In the genomic region with DNA sequence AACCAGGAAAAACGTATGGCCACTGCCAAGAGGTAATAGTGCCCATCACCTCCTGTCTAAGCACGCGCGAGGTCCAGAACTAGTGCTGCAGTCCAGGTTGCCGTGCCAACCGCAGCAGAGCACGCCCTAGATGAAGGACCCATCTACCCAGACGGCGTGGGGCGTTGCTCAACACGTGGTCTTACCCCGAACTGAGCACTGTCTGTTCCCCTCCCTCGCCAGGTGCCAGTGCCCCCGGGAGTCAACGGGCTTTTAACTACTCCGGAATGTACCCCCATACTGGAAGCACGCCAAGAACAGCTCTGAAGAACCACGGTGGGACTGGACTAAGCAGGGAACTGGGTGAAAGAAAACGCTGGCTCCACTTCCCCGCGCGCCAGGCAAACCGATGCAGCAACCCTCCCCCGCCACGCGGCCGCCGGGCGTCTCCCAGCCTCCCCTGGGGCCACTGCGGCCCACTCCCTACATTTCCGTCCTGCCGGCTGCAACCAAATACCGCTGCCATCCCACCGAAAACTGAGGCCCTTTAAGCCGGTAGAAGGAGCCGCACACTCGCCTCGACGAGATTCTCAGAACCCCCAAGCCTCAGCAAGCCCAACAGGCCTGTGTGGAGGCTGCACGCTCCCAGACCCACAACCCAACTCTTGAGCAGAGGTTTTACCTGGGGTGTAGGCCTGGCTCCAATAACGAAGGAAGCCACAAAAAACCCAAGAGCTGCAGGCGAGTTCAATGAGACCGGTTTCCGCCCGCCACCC, we compare ENCODE assay signal across 1 cellular context.
TF ChIP-seq lines count a peak whose summit lies in the region.

TSS of gene HSPA8 (minus strand) at position 734 of the 755 bp plus-strand sequence. CDS start 812 bp downstream, outside the sequence.

TF ChIP-seq in K562, 482 proteins besides CTCF, POLR2A, EP300 and RAD21 (continued from another document and continues in another):
- TF ChIP-seq, protein P1, sequence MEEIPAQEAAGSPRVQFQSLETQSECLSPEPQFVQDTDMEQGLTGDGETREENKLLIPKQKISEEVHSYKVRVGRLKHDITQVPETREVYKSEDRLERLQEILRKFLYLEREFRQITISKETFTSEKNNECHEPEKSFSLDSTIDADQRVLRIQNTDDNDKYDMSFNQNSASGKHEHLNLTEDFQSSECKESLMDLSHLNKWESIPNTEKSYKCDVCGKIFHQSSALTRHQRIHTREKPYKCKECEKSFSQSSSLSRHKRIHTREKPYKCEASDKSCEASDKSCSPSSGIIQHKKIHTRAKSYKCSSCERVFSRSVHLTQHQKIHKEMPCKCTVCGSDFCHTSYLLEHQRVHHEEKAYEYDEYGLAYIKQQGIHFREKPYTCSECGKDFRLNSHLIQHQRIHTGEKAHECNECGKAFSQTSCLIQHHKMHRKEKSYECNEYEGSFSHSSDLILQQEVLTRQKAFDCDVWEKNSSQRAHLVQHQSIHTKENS (CRISPR knock-in tag; IDR thresholded peaks at IDR 0.05), result no peak
- TF ChIP-seq GABPB1 (CRISPR knock-in tag; IDR thresholded peaks at IDR 0.05), result no peak; the same call in 1 of the 2 replicates
- no peak for TF ChIP-seq EZH2 (IDR thresholded peaks at IDR 0.05; ENCODE audit: borderline replicate concordance, low read depth, low read length)
- no peak for TF ChIP-seq PCBP2 (IDR thresholded peaks at IDR 0.05; ENCODE audit: low read depth, low read length, poor library complexity, severe bottlenecking)
- no peak for TF ChIP-seq CXXC5 (CRISPR knock-in tag; IDR thresholded peaks at IDR 0.05)
- no peak for TF ChIP-seq MTA3 (IDR thresholded peaks at IDR 0.05; ENCODE audit: borderline replicate concordance)
- no peak for TF ChIP-seq THRAP3 (IDR thresholded peaks at IDR 0.05; ENCODE audit: borderline replicate concordance)
- no peak for TF ChIP-seq ZNF512 (tag; IDR thresholded peaks at IDR 0.05)
- TF ChIP-seq THRA (IDR thresholded peaks at IDR 0.05), result no peak
- TF ChIP-seq TAL1 (IDR thresholded peaks at IDR 0.05), result no peak
- peak; percentile 20 to 71; a peak in 2 of 4 replicates for TF ChIP-seq HDAC1 (IDR thresholded peaks at IDR 0.05)
- TF ChIP-seq RAD51 (IDR thresholded peaks at IDR 0.05; ENCODE audit: borderline replicate concordance, low read depth), result no peak
- no peak for TF ChIP-seq ATF1 (CRISPR knock-in tag; IDR thresholded peaks at IDR 0.05)
- TF ChIP-seq ATF1 (tag; IDR thresholded peaks at IDR 0.05), result no peak
- no peak for TF ChIP-seq NCOA6 (IDR thresholded peaks at IDR 0.05)
- TF ChIP-seq PHB2 (IDR thresholded peaks at IDR 0.05; ENCODE audit: low read depth), result no peak
- no peak for TF ChIP-seq ATF7 (IDR thresholded peaks at IDR 0.05)
- no peak for TF ChIP-seq NFYB (IDR thresholded peaks at IDR 0.05; ENCODE audit: extremely low read depth, insufficient read length)
- no peak for TF ChIP-seq BRD9 (IDR thresholded peaks at IDR 0.05; ENCODE audit: low read depth, partially characterized antibody)
- TF ChIP-seq ELF2 (CRISPR knock-in tag; IDR thresholded peaks at IDR 0.05), result no peak
- TF ChIP-seq, protein P2, sequence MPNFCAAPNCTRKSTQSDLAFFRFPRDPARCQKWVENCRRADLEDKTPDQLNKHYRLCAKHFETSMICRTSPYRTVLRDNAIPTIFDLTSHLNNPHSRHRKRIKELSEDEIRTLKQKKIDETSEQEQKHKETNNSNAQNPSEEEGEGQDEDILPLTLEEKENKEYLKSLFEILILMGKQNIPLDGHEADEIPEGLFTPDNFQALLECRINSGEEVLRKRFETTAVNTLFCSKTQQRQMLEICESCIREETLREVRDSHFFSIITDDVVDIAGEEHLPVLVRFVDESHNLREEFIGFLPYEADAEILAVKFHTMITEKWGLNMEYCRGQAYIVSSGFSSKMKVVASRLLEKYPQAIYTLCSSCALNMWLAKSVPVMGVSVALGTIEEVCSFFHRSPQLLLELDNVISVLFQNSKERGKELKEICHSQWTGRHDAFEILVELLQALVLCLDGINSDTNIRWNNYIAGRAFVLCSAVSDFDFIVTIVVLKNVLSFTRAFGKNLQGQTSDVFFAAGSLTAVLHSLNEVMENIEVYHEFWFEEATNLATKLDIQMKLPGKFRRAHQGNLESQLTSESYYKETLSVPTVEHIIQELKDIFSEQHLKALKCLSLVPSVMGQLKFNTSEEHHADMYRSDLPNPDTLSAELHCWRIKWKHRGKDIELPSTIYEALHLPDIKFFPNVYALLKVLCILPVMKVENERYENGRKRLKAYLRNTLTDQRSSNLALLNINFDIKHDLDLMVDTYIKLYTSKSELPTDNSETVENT (CRISPR knock-in tag; IDR thresholded peaks at IDR 0.05), result no peak
- TF ChIP-seq ATF3 (IDR thresholded peaks at IDR 0.05), result no peak
- TF ChIP-seq ATF3 (CRISPR knock-in tag; conservative IDR thresholded peaks at IDR 0.05), result no peak
- 0 out of 2 replicates have a peak, but pooled peaks have one; percentile 31 for TF ChIP-seq PTBP1 (IDR thresholded peaks at IDR 0.05; ENCODE audit: low read depth, low read length)
- TF ChIP-seq, protein P3, sequence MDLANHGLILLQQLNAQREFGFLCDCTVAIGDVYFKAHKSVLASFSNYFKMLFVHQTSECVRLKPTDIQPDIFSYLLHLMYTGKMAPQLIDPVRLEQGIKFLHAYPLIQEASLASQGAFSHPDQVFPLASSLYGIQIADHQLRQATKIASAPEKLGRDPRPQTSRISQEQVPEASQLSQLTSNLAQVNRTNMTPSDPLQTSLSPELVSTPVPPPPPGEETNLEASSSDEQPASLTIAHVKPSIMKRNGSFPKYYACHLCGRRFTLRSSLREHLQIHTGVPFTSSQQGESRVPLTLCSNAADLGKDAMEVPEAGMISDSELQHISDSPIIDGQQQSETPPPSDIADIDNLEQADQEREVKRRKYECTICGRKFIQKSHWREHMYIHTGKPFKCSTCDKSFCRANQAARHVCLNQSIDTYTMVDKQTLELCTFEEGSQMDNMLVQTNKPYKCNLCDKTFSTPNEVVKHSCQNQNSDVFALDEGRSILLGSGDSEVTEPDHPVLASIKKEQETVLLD (IDR thresholded peaks at IDR 0.05), result no peak
- TF ChIP-seq, protein P4, sequence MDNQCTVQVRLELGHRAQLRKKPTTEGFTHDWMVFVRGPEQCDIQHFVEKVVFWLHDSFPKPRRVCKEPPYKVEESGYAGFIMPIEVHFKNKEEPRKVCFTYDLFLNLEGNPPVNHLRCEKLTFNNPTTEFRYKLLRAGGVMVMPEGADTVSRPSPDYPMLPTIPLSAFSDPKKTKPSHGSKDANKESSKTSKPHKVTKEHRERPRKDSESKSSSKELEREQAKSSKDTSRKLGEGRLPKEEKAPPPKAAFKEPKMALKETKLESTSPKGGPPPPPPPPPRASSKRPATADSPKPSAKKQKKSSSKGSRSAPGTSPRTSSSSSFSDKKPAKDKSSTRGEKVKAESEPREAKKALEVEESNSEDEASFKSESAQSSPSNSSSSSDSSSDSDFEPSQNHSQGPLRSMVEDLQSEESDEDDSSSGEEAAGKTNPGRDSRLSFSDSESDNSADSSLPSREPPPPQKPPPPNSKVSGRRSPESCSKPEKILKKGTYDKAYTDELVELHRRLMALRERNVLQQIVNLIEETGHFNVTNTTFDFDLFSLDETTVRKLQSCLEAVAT (IDR thresholded peaks at IDR 0.05), result peak; percentile 23 to 58; a peak in 2 of 4 replicates
- TF ChIP-seq HNRNPLL (IDR thresholded peaks at IDR 0.05; ENCODE audit: low read depth, low read length, poor library complexity, severe bottlenecking), result no peak
- TF ChIP-seq ZZZ3 (IDR thresholded peaks at IDR 0.05), result no peak
- TF ChIP-seq E2F5 (CRISPR knock-in tag; IDR thresholded peaks at IDR 0.05), result no peak
- TF ChIP-seq RFX5 (IDR thresholded peaks at IDR 0.05; ENCODE audit: low read depth, low read length), result peak; percentile 25; the same call in 1 of the 2 replicates
- TF ChIP-seq TEAD1 (CRISPR knock-in tag; IDR thresholded peaks at IDR 0.05), result no peak
- no peak for TF ChIP-seq ZNF212 (CRISPR knock-in tag; IDR thresholded peaks at IDR 0.05)
- TF ChIP-seq ZNF175 (CRISPR knock-in tag; IDR thresholded peaks at IDR 0.05; ENCODE audit: low read depth), result no peak
- no peak for TF ChIP-seq ZNF436 (CRISPR knock-in tag; IDR thresholded peaks at IDR 0.05)
- TF ChIP-seq ZNF133 (CRISPR knock-in tag; IDR thresholded peaks at IDR 0.05), result no peak
- TF ChIP-seq ZNF77 (CRISPR knock-in tag; IDR thresholded peaks at IDR 0.05), result no peak
- TF ChIP-seq TAF15 (IDR thresholded peaks at IDR 0.05; ENCODE audit: low read depth, low read length), result no peak
- TF ChIP-seq FOXM1 (IDR thresholded peaks at IDR 0.05; ENCODE audit: low read depth), result no peak
- no peak for TF ChIP-seq FOXM1 (CRISPR knock-in tag; IDR thresholded peaks at IDR 0.05; ENCODE audit: low read depth)
- TF ChIP-seq, protein P5, sequence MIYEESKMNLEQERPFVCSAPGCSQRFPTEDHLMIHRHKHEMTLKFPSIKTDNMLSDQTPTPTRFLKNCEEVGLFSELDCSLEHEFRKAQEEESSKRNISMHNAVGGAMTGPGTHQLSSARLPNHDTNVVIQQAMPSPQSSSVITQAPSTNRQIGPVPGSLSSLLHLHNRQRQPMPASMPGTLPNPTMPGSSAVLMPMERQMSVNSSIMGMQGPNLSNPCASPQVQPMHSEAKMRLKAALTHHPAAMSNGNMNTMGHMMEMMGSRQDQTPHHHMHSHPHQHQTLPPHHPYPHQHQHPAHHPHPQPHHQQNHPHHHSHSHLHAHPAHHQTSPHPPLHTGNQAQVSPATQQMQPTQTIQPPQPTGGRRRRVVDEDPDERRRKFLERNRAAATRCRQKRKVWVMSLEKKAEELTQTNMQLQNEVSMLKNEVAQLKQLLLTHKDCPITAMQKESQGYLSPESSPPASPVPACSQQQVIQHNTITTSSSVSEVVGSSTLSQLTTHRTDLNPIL (CRISPR knock-in tag; IDR thresholded peaks at IDR 0.05), result no peak
- no peak for TF ChIP-seq DNMT1 (IDR thresholded peaks at IDR 0.05)
- TF ChIP-seq, protein P6, sequence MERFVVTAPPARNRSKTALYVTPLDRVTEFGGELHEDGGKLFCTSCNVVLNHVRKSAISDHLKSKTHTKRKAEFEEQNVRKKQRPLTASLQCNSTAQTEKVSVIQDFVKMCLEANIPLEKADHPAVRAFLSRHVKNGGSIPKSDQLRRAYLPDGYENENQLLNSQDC (CRISPR knock-in tag; IDR thresholded peaks at IDR 0.05), result no peak
- no peak for TF ChIP-seq SRSF9 (IDR thresholded peaks at IDR 0.05; ENCODE audit: borderline replicate concordance, low read depth, low read length)
- no peak for TF ChIP-seq HDAC3 (IDR thresholded peaks at IDR 0.05; ENCODE audit: borderline replicate concordance, partially characterized antibody)
- no peak for TF ChIP-seq SNIP1 (IDR thresholded peaks at IDR 0.05; ENCODE audit: low read depth)
- TF ChIP-seq FOXJ2 (tag; IDR thresholded peaks at IDR 0.05), result peak; percentile 37; the same call in 1 of the 2 replicates
- peak; percentile 85 for TF ChIP-seq GTF2A2 (tag; IDR thresholded peaks at IDR 0.05)
- no peak for TF ChIP-seq SREBF1 (IDR thresholded peaks at IDR 0.05; ENCODE audit: borderline replicate concordance, low read depth, low read length)
- peak; percentile 81 for TF ChIP-seq ZNF134 (CRISPR knock-in tag; conservative IDR thresholded peaks at IDR 0.05)
- 0 out of 4 replicates have a peak, but pooled peaks of 1 of the 2 experiments have one; percentile 25 for TF ChIP-seq TBL1XR1 (IDR thresholded peaks at IDR 0.05; ENCODE audit: low read length in 2 of 2)
- TF ChIP-seq ZNF507 (tag; conservative IDR thresholded peaks at IDR 0.05), result no peak
- TF ChIP-seq RBFOX2 (IDR thresholded peaks at IDR 0.05; ENCODE audit: low read depth, low read length), result peak; percentile 96
- TF ChIP-seq ZC3H11A (IDR thresholded peaks at IDR 0.05; ENCODE audit: low read depth, low read length), result no peak
- TF ChIP-seq ZNF830 (CRISPR knock-in tag; IDR thresholded peaks at IDR 0.05), result 0 out of 2 replicates have a peak, but pooled peaks have one; percentile 24
- TF ChIP-seq ZFP30 (CRISPR knock-in tag; IDR thresholded peaks at IDR 0.05; ENCODE audit: borderline replicate concordance), result no peak
- TF ChIP-seq NFATC3 (IDR thresholded peaks at IDR 0.05), result no peak
- TF ChIP-seq SMARCC2 (IDR thresholded peaks at IDR 0.05; ENCODE audit: low read depth), result no peak
- no peak for TF ChIP-seq CCAR2 (IDR thresholded peaks at IDR 0.05; ENCODE audit: low read depth, low read length)
- TF ChIP-seq, protein P7, sequence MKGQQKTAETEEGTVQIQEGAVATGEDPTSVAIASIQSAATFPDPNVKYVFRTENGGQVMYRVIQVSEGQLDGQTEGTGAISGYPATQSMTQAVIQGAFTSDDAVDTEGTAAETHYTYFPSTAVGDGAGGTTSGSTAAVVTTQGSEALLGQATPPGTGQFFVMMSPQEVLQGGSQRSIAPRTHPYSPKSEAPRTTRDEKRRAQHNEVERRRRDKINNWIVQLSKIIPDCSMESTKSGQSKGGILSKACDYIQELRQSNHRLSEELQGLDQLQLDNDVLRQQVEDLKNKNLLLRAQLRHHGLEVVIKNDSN (CRISPR knock-in tag; IDR thresholded peaks at IDR 0.05), result 0 out of 2 replicates have a peak, but pooled peaks have one; percentile 25
